ENCODE assay signal across 26 cellular contexts in genomic region chr1:228279011-228279721, GRCh38.
DNase-seq lines count a peak whose midpoint lies in the region; ATAC-seq, FAIRE-seq and TF ChIP-seq lines count a peak whose summit lies in the region.
"Had no signal": no experiment of that assay in that cellular context is flagged by ENCODE, and none has a peak within 500 bp of the region (broad histone marks: within the 10 kb centered on the region; RNA-seq: fewer than 3 reads in every experiment).

No MANE protein-coding gene starts in this region.

- H3K27me3 Mint-ChIP-seq in activated T-helper 17 cell treated with anti-CD3 and anti-CD28 coated beads, Interleukin-2, amount 50 U/mL, for 72 hours, result no peaks in the 10 kb centered on the region
- H3K27me3 Mint-ChIP-seq: stimulated activated naive B cell treated with anti-CD40 and anti-IgM and Interleukin-4, amounts not matched to agents 10 μg/mL and 1 μg/mL and 100 μg/mL, for 72 hours had no signal

- TF ChIP-seq POLR2A in testis (IDR thresholded peaks at IDR 0.05), result no peak

- TF ChIP-seq CTCF in bronchial epithelial cell (IDR thresholded peaks at IDR 0.05; ENCODE audit: insufficient read depth, low read length, severe bottlenecking) (no peak), testis (IDR thresholded peaks at IDR 0.05) (no peak)

- H3K27me3 ChIP-seq in bronchial epithelial cell (ENCODE audit: control insufficient read depth, insufficient read depth, low read length) (no peaks in the 10 kb centered on the region), testis (no peaks in the 10 kb centered on the region)
- H3K27me3 ChIP-seq: cardiac muscle cell, SJCRH30 had no signal

- H3K27ac Mint-ChIP-seq in activated T-helper 17 cell treated with anti-CD3 and anti-CD28 coated beads, Interleukin-2, amount 50 U/mL, for 72 hours, result no peak overlapping the region
- H3K27ac Mint-ChIP-seq: activated CD8-positive, alpha-beta T cell treated with anti-CD3 and anti-CD28 coated beads, Interleukin-2, amount 10 ng/mL, durations not matched to agents 7 days and 5 days; CD8-positive, alpha-beta T cell; stimulated activated naive B cell treated with anti-CD40 and anti-IgM and Interleukin-4, amounts not matched to agents 10 μg/mL and 1 μg/mL and 100 μg/mL, for 72 hours had no signal

- H3K4me3 ChIP-seq in bronchial epithelial cell (ENCODE audit: low read depth, low read length), result no peak overlapping the region
- H3K4me3 ChIP-seq in testis, result no peak overlapping the region
- H3K4me3 ChIP-seq: cardiac muscle cell, SJCRH30 had no signal

- H3K4me1 ChIP-seq in testis, result no peaks in the 10 kb centered on the region

- H3K36me3 ChIP-seq in bronchial epithelial cell (ENCODE audit: control insufficient read depth, insufficient read depth, low read length), result peaks cover 7% of the 10 kb centered on the region
- no peaks in the 10 kb centered on the region for H3K36me3 ChIP-seq in testis (ENCODE audit: low read depth, missing control alignments)

- intact Hi-C loops in testis (cut with DNase I; ENCODE audit: low total_unique reads), result no loop called here

- no peaks in the 10 kb centered on the region for H3K9me3 ChIP-seq in testis
- H3K9me3 ChIP-seq: SJCRH30 had no signal

- no peak overlapping the region for H3K4me3 Mint-ChIP-seq in activated T-helper 17 cell treated with anti-CD3 and anti-CD28 coated beads, Interleukin-2, amount 50 U/mL, for 72 hours
- H3K4me3 Mint-ChIP-seq: activated CD8-positive, alpha-beta T cell treated with anti-CD3 and anti-CD28 coated beads, Interleukin-2, amount 10 ng/mL, durations not matched to agents 7 days and 5 days; activated T-cell treated with anti-CD3 and anti-CD28 coated beads, Interleukin-2, amount 50 U/mL, for 4 hours; CD8-positive, alpha-beta T cell; stimulated activated naive B cell treated with anti-CD40 and anti-IgM and Interleukin-4, amounts not matched to agents 10 μg/mL and 1 μg/mL and 100 μg/mL, for 72 hours had no signal

- ATAC-seq in HG03565 (IDR thresholded peaks at IDR 0.05; ENCODE audit: unreplicated experiment), result no peak
- no peak for ATAC-seq in activated T-helper 17 cell treated with anti-CD3 and anti-CD28 coated beads, Interleukin-2, amount 50 U/mL, for 72 hours (replicated peaks)
- ATAC-seq: activated CD8-positive, alpha-beta T cell treated with anti-CD3 and anti-CD28 coated beads, Interleukin-2, amount 10 ng/mL, durations not matched to agents 7 days and 5 days; activated T-cell treated with anti-CD3 and anti-CD28 coated beads, Interleukin-2, amount 50 U/mL, for 4 hours; CD8-positive, alpha-beta T cell; PC-3; stimulated activated naive B cell treated with anti-CD40 and anti-IgM and Interleukin-4, amounts not matched to agents 10 μg/mL and 1 μg/mL and 100 μg/mL, for 72 hours had no signal

- DNase-seq in activated CD4-positive, alpha-beta T cell treated with anti-CD3 and anti-CD28 coated beads for 1 hour, result peak; percentile 6
- no peak for DNase-seq in activated CD4-positive, alpha-beta T cell treated with anti-CD3 and anti-CD28 coated beads for 4 hours
- DNase-seq in bronchial epithelial cell (ENCODE audit: low read depth), result no peak
- peak; percentile 87 for DNase-seq in mesenteric fat pad (ENCODE audit: low spot score)
- peak; percentile 12 for DNase-seq in testis
- no peak for DNase-seq in activated naive CD4-positive, alpha-beta T cell treated with Interleukin-2 at 50 U/mL for 16 hours
- DNase-seq: activated CD8-positive, alpha-beta T cell treated with anti-CD3 and anti-CD28 coated beads, Interleukin-2, amount 10 ng/mL, durations not matched to agents 7 days and 5 days; activated naive CD4-positive, alpha-beta T cell treated with anti-CD3 and anti-CD28 coated beads, Interleukin-2, amount 50 U/mL, for 16 hours; activated T-cell treated with anti-CD3 and anti-CD28 coated beads, Interleukin-2, amount 50 U/mL, for 4 hours; anterior cingulate cortex; dermis blood vessel endothelial cell; Karpas-422; kidney glomerular epithelial cell; NCI-H1436 treated with DMSO at 0.1 percent for 48 hours; NCI-H2171; NCI-H510A treated with DMSO at 0.1 percent for 48 hours; occipital lobe; PC-3; stimulated activated CD4-positive, alpha-beta T cell treated with anti-CD3 and anti-CD28 coated beads, Interleukin-4, amount 100 ng/mL, for 1 hour; stimulated activated naive B cell treated with anti-CD40 and anti-IgM and Interleukin-4, amounts not matched to agents 10 μg/mL and 1 μg/mL and 100 μg/mL, for 72 hours had no signal

- 92 to 100% methylated on average over 8 to 27 of the region's 27 CpGs for WGBS in testis, 2 donors

- no peak overlapping the region for H3K27ac ChIP-seq in testis
- H3K27ac ChIP-seq: 22Rv1, cardiac muscle cell, SJCRH30 had no signal

- FAIRE-seq in bronchial epithelial cell (lab: Jason Lieb, UNC), result peak; percentile 58

- no peaks in the 10 kb centered on the region for H3K36me3 Mint-ChIP-seq in activated T-helper 17 cell treated with anti-CD3 and anti-CD28 coated beads, Interleukin-2, amount 50 U/mL, for 72 hours (ENCODE audit: low read depth)

- H3K4me1 Mint-ChIP-seq in activated T-helper 17 cell treated with anti-CD3 and anti-CD28 coated beads, Interleukin-2, amount 50 U/mL, for 72 hours, result no peaks in the 10 kb centered on the region

- H3K9me3 Mint-ChIP-seq in activated T-helper 17 cell treated with anti-CD3 and anti-CD28 coated beads, Interleukin-2, amount 50 U/mL, for 72 hours, result no peaks in the 10 kb centered on the region
- H3K9me3 Mint-ChIP-seq: activated T-cell treated with anti-CD3 and anti-CD28 coated beads, Interleukin-2, amount 50 U/mL, for 4 hours; CD8-positive, alpha-beta T cell; stimulated activated naive B cell treated with anti-CD40 and anti-IgM and Interleukin-4, amounts not matched to agents 10 μg/mL and 1 μg/mL and 100 μg/mL, for 72 hours had no signal

Comparison
In these comparisons a context has a peak if more than half of its experiments do, and no peak if none do; other contexts are left out.
1. DNase-seq: peak in activated CD4-positive, alpha-beta T cell treated with anti-CD3 and anti-CD28 coated beads for 1 hour (single experiment), mesenteric fat pad (single experiment) and testis (single experiment); none in activated CD4-positive, alpha-beta T cell treated with anti-CD3 and anti-CD28 coated beads for 4 hours (0 of 2), bronchial epithelial cell (single experiment) and activated naive CD4-positive, alpha-beta T cell treated with Interleukin-2 at 50 U/mL for 16 hours (single experiment).